In genomic region chr5:30890377-30890776, GRCh38 we compare ENCODE assay signal across 4 cellular contexts.
"Had no signal": no experiment of that assay in that cellular context is flagged by ENCODE, and none has a peak within 500 bp of the region (broad histone marks: within the 10 kb centered on the region; RNA-seq: fewer than 3 reads in every experiment).

No MANE protein-coding gene starts in this region.

- H3K4me2 ChIP-seq: GM23338 had no signal

- H3K4me1 Mint-ChIP-seq: GM23338, H9, IgD-negative memory B cell had no signal

- H3K27ac Mint-ChIP-seq: GM23338, H9, IgD-negative memory B cell had no signal

- H3K4me3 ChIP-seq: GM23338 had no signal

- H3K9me3 Mint-ChIP-seq: GM23338, H9 had no signal

- H3K27me3 Mint-ChIP-seq: IgD-negative memory B cell had no signal

- DNase-seq: H9, HCEC 1CT had no signal

- H2AFZ ChIP-seq: GM23338 had no signal

- ATAC-seq: GM23338 had no signal

- H3K4me3 Mint-ChIP-seq: GM23338, H9, IgD-negative memory B cell had no signal

- H3K36me3 Mint-ChIP-seq: IgD-negative memory B cell had no signal
